1 cellular context compared by ENCODE assay signal in the genomic region with DNA sequence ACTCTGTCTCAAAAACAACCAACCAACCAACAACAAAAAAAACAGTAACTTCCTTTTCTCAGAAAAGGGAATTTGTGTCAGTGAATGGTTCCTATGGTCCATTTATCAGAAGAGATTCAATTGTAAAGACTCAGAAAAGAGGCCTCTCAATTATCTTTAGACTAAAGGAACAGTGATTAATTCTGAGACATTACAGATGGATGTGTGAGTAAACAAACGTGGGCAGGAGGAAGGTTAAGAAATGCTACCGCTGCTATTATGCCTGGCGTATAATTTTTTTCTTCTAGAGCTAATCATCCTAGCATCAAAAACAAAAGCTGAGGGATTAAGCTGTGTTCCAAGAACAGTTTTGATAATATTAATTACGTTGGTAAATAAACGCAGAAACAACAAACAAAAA.
TF ChIP-seq lines count a peak whose summit lies in the region.

No MANE protein-coding gene starts in this region.

TF ChIP-seq in GM23338, 12 proteins besides CTCF, POLR2A, EP300 and RAD21 (continued from another document):
- TF ChIP-seq, protein P1, sequence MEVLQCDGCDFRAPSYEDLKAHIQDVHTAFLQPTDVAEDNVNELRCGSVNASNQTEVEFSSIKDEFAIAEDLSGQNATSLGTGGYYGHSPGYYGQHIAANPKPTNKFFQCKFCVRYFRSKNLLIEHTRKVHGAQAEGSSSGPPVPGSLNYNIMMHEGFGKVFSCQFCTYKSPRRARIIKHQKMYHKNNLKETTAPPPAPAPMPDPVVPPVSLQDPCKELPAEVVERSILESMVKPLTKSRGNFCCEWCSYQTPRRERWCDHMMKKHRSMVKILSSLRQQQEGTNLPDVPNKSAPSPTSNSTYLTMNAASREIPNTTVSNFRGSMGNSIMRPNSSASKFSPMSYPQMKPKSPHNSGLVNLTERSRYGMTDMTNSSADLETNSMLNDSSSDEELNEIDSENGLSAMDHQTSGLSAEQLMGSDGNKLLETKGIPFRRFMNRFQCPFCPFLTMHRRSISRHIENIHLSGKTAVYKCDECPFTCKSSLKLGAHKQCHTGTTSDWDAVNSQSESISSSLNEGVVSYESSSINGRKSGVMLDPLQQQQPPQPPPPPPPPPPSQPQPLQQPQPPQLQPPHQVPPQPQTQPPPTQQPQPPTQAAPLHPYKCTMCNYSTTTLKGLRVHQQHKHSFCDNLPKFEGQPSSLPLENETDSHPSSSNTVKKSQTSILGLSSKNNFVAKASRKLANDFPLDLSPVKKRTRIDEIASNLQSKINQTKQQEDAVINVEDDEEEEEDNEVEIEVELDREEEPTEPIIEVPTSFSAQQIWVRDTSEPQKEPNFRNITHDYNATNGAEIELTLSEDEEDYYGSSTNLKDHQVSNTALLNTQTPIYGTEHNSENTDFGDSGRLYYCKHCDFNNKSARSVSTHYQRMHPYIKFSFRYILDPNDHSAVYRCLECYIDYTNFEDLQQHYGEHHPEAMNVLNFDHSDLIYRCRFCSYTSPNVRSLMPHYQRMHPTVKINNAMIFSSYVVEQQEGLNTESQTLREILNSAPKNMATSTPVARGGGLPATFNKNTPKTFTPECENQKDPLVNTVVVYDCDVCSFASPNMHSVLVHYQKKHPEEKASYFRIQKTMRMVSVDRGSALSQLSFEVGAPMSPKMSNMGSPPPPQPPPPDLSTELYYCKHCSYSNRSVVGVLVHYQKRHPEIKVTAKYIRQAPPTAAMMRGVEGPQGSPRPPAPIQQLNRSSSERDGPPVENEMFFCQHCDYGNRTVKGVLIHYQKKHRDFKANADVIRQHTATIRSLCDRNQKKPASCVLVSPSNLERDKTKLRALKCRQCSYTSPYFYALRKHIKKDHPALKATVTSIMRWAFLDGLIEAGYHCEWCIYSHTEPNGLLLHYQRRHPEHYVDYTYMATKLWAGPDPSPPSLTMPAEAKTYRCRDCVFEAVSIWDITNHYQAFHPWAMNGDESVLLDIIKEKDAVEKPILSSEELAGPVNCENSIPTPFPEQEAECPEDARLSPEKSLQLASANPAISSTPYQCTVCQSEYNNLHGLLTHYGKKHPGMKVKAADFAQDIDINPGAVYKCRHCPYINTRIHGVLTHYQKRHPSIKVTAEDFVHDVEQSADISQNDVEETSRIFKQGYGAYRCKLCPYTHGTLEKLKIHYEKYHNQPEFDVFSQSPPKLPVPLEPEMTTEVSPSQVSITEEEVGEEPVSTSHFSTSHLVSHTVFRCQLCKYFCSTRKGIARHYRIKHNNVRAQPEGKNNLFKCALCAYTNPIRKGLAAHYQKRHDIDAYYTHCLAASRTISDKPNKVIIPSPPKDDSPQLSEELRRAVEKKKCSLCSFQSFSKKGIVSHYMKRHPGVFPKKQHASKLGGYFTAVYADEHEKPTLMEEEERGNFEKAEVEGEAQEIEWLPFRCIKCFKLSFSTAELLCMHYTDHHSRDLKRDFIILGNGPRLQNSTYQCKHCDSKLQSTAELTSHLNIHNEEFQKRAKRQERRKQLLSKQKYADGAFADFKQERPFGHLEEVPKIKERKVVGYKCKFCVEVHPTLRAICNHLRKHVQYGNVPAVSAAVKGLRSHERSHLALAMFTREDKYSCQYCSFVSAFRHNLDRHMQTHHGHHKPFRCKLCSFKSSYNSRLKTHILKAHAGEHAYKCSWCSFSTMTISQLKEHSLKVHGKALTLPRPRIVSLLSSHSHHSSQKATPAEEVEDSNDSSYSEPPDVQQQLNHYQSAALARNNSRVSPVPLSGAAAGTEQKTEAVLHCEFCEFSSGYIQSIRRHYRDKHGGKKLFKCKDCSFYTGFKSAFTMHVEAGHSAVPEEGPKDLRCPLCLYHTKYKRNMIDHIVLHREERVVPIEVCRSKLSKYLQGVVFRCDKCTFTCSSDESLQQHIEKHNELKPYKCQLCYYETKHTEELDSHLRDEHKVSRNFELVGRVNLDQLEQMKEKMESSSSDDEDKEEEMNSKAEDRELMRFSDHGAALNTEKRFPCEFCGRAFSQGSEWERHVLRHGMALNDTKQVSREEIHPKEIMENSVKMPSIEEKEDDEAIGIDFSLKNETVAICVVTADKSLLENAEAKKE (CRISPR knock-in tag; IDR thresholded peaks at IDR 0.05): no peak
